ENCODE assay signal across 17 cellular contexts in the genomic region with DNA sequence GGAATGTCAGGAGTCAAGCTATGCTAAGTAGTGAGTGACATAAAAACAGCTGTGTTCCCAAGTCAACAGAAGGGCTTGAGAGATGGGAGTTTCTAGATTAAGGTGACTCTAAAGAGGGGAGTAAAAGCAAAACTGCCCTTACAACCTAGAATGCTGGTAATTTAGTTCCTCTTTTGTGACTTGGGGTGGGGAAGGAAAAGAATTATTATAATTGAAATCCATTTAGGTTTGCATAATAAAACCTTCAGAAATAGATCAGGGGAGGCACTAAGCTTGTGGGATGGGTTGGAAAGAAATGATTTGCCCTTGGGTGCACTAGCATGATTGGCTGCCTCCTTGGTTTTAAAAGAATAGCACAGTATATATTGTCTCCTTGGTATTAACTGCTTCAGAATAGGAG.
DNase-seq lines count a peak whose midpoint lies in the region; ATAC-seq and TF ChIP-seq lines count a peak whose summit lies in the region.
"Had no signal": no experiment of that assay in that cellular context is flagged by ENCODE, and none has a peak within 500 bp of the region (broad histone marks: within the 10 kb centered on the region; RNA-seq: fewer than 3 reads in every experiment).

No MANE protein-coding gene starts in this region.

- peak overlapping the region; percentile 97 for H3K27ac Mint-ChIP-seq in activated B cell treated with CpG ODN at 0.5 μM for 24 hours
- H3K27ac Mint-ChIP-seq: CD4-positive, alpha-beta T cell had no signal

- H3K4me3 ChIP-seq in spleen (no peak overlapping the region), thyroid gland (replicated peaks in 1 of 3) (no peak overlapping the region)
- H3K4me3 ChIP-seq: SJSA1 had no signal

- H3K9me3 Mint-ChIP-seq in activated B cell treated with CpG ODN at 0.5 μM for 24 hours, result no peaks in the 10 kb centered on the region
- H3K9me3 Mint-ChIP-seq: CD4-positive, alpha-beta T cell had no signal

- H3K36me3 ChIP-seq in spleen (peaks cover 0 to 88% (median 15%) of the 10 kb centered on the region in 6 donors), thyroid gland (no peaks in the 10 kb centered on the region)

- H3K36me3 Mint-ChIP-seq in activated B cell treated with CpG ODN at 0.5 μM for 24 hours (ENCODE audit: low read depth), result peaks cover 57% of the 10 kb centered on the region

- H3K4me1 ChIP-seq in spleen, result peaks cover 32 to 64% (median 54%) of the 10 kb centered on the region in 6 donors
- peaks cover 4 to 16% of the 10 kb centered on the region in 2 donors for H3K4me1 ChIP-seq in thyroid gland
- H3K4me1 ChIP-seq: SJSA1 had no signal

- TF ChIP-seq POLR2A in spleen (IDR thresholded peaks at IDR 0.05) (no peak), thyroid gland (IDR thresholded peaks at IDR 0.05) (no peak)

- H3K9me3 ChIP-seq in spleen (no peaks in the 10 kb centered on the region), thyroid gland (no peaks in the 10 kb centered on the region)
- H3K9me3 ChIP-seq: SJSA1 had no signal

- in situ Hi-C loops in KBM-7 (cut with MboI; ENCODE audit: low pct_unique_long_range_greater_than_20kb, low sequenced_read_pairs), result no loop called here

- no peak for ATAC-seq in activated B cell treated with CpG ODN at 0.5 μM for 24 hours (ENCODE audit: low read depth)

- peaks cover 1% of the 10 kb centered on the region for H3K4me1 Mint-ChIP-seq in activated B cell treated with CpG ODN at 0.5 μM for 24 hours

- H3K27ac ChIP-seq in spleen, result peak overlapping the region in 6 of 8 donors; percentile 2 to 88 (median 46)
- no peak overlapping the region for H3K27ac ChIP-seq in thyroid gland
- H3K27ac ChIP-seq: SJSA1 had no signal

- H3K4me3 Mint-ChIP-seq in activated B cell treated with CpG ODN at 0.5 μM for 24 hours, result peak overlapping the region; percentile 42
- H3K4me3 Mint-ChIP-seq: CD4-positive, alpha-beta T cell had no signal

- peak; percentile 60 for DNase-seq in KBM-7
- peak; percentile 74 for DNase-seq in NOMO-1 treated with dmso at 0.1 percent for 144 hours (lab: John Stamatoyannopoulos, UW; ENCODE audit: unreplicated experiment)
- no peak for DNase-seq in activated B cell treated with CpG ODN at 0.5 μM for 24 hours
- no peak for DNase-seq in spleen
- DNase-seq in COLO829 (ENCODE audit: low spot score), result no peak
- no peak for DNase-seq in activated effector memory CD4-positive, alpha-beta T cell treated with Interleukin-2 at 50 U/mL for 16 hours
- no peak for DNase-seq in stimulated activated CD4-positive, alpha-beta T cell treated with anti-CD3 and anti-CD28 coated beads, Interleukin-15, amount 100 ng/mL, for 24 hours
- no peak for DNase-seq in thyroid gland
- DNase-seq: CD4-positive, alpha-beta T cell; DND-41; GDM1; NCI-H1105 treated with DMSO at 0.1 percent for 48 hours; NCI-H187; NCI-H446; NCI-H748 treated with DMSO at 0.1 percent for 48 hours; RPMI8226 had no signal

- POLR2A ChIA-PET in activated B cell treated with CpG ODN at 0.5 μM for 24 hours (lab: Charles Lee), result interaction anchor here (1.7 kb wide), 1 partner anchor 110 kb away, joined by 6 read pairs; no protein-coding TSS in a partner anchor

- no peaks in the 10 kb centered on the region for H3K27me3 Mint-ChIP-seq in activated B cell treated with CpG ODN at 0.5 μM for 24 hours
- H3K27me3 Mint-ChIP-seq: CD4-positive, alpha-beta T cell had no signal

- intact Hi-C loops in activated B cell treated with CpG ODN at 0.5 μM for 24 hours (cut with micrococcal nuclease), result loop anchor here (10.0 kb wide), 1 partner anchor 53 kb away; no protein-coding TSS in a partner anchor
- intact Hi-C loops in spleen (cut with DNase I; ENCODE audit: low total_unique reads), result no loop called here
- intact Hi-C loops in thyroid gland (cut with DNase I), result no loop called here

- CTCF ChIA-PET in activated B cell treated with CpG ODN at 0.5 μM for 24 hours (lab: Charles Lee), result no interaction called here

- no peaks in the 10 kb centered on the region for H3K27me3 ChIP-seq in spleen (replicated peaks in 1 of 7)
- H3K27me3 ChIP-seq in thyroid gland, result no peaks in the 10 kb centered on the region
- H3K27me3 ChIP-seq: SJSA1 had no signal

- no peak for TF ChIP-seq CTCF in activated B cell treated with CpG ODN at 0.5 μM for 24 hours (IDR thresholded peaks at IDR 0.05)
- no peak for TF ChIP-seq CTCF in spleen (IDR thresholded peaks at IDR 0.05 in 8 of 11, conservative IDR thresholded peaks at IDR 0.05 in 3 of 11)
- no peak for TF ChIP-seq CTCF in thyroid gland (IDR thresholded peaks at IDR 0.05)

Comparison
In these comparisons a context has a peak if more than half of its experiments do, and no peak if none do; other contexts are left out.
1. DNase-seq: peak in KBM-7 (single experiment) and NOMO-1 treated with dmso at 0.1 percent for 144 hours (single experiment); none in activated B cell treated with CpG ODN at 0.5 μM for 24 hours (single experiment), spleen (single experiment), COLO829 (single experiment), activated effector memory CD4-positive, alpha-beta T cell treated with Interleukin-2 at 50 U/mL for 16 hours (single experiment), stimulated activated CD4-positive, alpha-beta T cell treated with anti-CD3 and anti-CD28 coated beads, Interleukin-15, amount 100 ng/mL, for 24 hours (single experiment) and thyroid gland (0 of 2).
2. H3K27ac ChIP-seq: peak in spleen (6 of 8); none in thyroid gland (0 of 3).